ENCODE assay signal across 1 cellular context in genomic region chr11:10750838-10751580, GRCh38.
TF ChIP-seq lines count a peak whose summit lies in the region.

Gene CTR9, plus strand, starts transcription at chr11:10751246. Its CDS starts 167 bp downstream, at chr11:10751413.

TF ChIP-seq in K562, 482 proteins besides CTCF, POLR2A, EP300 and RAD21 (continued from another document and continues in another):
- TF ChIP-seq ELF1 (tag; IDR thresholded peaks at IDR 0.05) = peak; percentile 78
- no peak for TF ChIP-seq ZNF586 (CRISPR knock-in tag; conservative IDR thresholded peaks at IDR 0.05)
- TF ChIP-seq DEAF1 (CRISPR knock-in tag; IDR thresholded peaks at IDR 0.05) = no peak
- no peak for TF ChIP-seq STAT6 (CRISPR knock-in tag; IDR thresholded peaks at IDR 0.05)
- TF ChIP-seq HNRNPK (IDR thresholded peaks at IDR 0.05; ENCODE audit: low read depth, low read length, poor library complexity, severe bottlenecking) = no peak
- TF ChIP-seq NFE2L1 (tag; IDR thresholded peaks at IDR 0.05; ENCODE audit: borderline replicate concordance, low read depth) = no peak
- TF ChIP-seq HIVEP1 (CRISPR knock-in tag; IDR thresholded peaks at IDR 0.05) = no peak
- peak; percentile 91 for TF ChIP-seq ZBTB5 (IDR thresholded peaks at IDR 0.05)
- peak; percentile 70; the same call in 1 of the 2 replicates for TF ChIP-seq PREB (CRISPR knock-in tag; IDR thresholded peaks at IDR 0.05)
- TF ChIP-seq MYC (IDR thresholded peaks at IDR 0.05; ENCODE audit: low read depth, low read length) = peak; percentile 85
- TF ChIP-seq MYC (CRISPR knock-in tag; IDR thresholded peaks at IDR 0.05; ENCODE audit: borderline replicate concordance, low read depth) = no peak
- no peak for TF ChIP-seq ZZZ3 (IDR thresholded peaks at IDR 0.05)
- TF ChIP-seq RHOXF2B (CRISPR knock-in tag; conservative IDR thresholded peaks at IDR 0.05) = no peak
- TF ChIP-seq HES1 (IDR thresholded peaks at IDR 0.05; ENCODE audit: low read depth) = peak; percentile 64; the same call in 1 of the 2 replicates
- no peak for TF ChIP-seq E4F1 (CRISPR knock-in tag; IDR thresholded peaks at IDR 0.05; ENCODE audit: borderline replicate concordance)
- no peak for TF ChIP-seq ZNF134 (CRISPR knock-in tag; conservative IDR thresholded peaks at IDR 0.05)
- no peak for TF ChIP-seq ZNF695 (CRISPR knock-in tag; IDR thresholded peaks at IDR 0.05)
- TF ChIP-seq KDM2B (CRISPR knock-in tag; IDR thresholded peaks at IDR 0.05) = no peak
- TF ChIP-seq JUNB (CRISPR knock-in tag; conservative IDR thresholded peaks at IDR 0.05) = no peak
- no peak for TF ChIP-seq BACH1 (tag; IDR thresholded peaks at IDR 0.05)
- TF ChIP-seq ZNF282 (CRISPR knock-in tag; IDR thresholded peaks at IDR 0.05) = no peak
- no peak for TF ChIP-seq ZNF707 (CRISPR knock-in tag; conservative IDR thresholded peaks at IDR 0.05)
- no peak for TF ChIP-seq ZNF583 (CRISPR knock-in tag; IDR thresholded peaks at IDR 0.05)
- no peak for TF ChIP-seq TEAD2 (tag; IDR thresholded peaks at IDR 0.05)
- TF ChIP-seq CEBPG (CRISPR knock-in tag; IDR thresholded peaks at IDR 0.05) = no peak
- TF ChIP-seq CEBPG (tag; conservative IDR thresholded peaks at IDR 0.05 in 1 of 2, IDR thresholded peaks at IDR 0.05 in 1 of 2) = peak; percentile 83 to 93
- TF ChIP-seq ZNF717 (CRISPR knock-in tag; IDR thresholded peaks at IDR 0.05) = no peak
- TF ChIP-seq ZNF24 (IDR thresholded peaks at IDR 0.05) = no peak; the same call in 1 of the 2 replicates
- 0 out of 2 replicates have a peak, but pooled peaks have one; percentile 44 for TF ChIP-seq ZBTB9 (CRISPR knock-in tag; IDR thresholded peaks at IDR 0.05)
- TF ChIP-seq ZNF41 (CRISPR knock-in tag; conservative IDR thresholded peaks at IDR 0.05) = no peak
- TF ChIP-seq ZNF785 (CRISPR knock-in tag; IDR thresholded peaks at IDR 0.05) = no peak
- TF ChIP-seq SAP30 (IDR thresholded peaks at IDR 0.05; ENCODE audit: borderline replicate concordance, insufficient read depth, low read depth, low read length, poor library complexity, severe bottlenecking) = peak; percentile 68
- peak; percentile 88 for TF ChIP-seq MAX (CRISPR knock-in tag; IDR thresholded peaks at IDR 0.05)
- TF ChIP-seq HINFP (tag; conservative IDR thresholded peaks at IDR 0.05; ENCODE audit: low read depth) = peak; percentile 98; the same call in 1 of the 2 replicates
- peak; percentile 90 for TF ChIP-seq POLR2H (tag; IDR thresholded peaks at IDR 0.05; ENCODE audit: low read depth)
- TF ChIP-seq ZNF589 (CRISPR knock-in tag; IDR thresholded peaks at IDR 0.05; ENCODE audit: low read depth) = 0 out of 2 replicates have a peak, but pooled peaks have one; percentile 50
- no peak for TF ChIP-seq USF2 (CRISPR knock-in tag; IDR thresholded peaks at IDR 0.05)
- TF ChIP-seq SMARCC2 (IDR thresholded peaks at IDR 0.05; ENCODE audit: low read depth) = 0 out of 2 replicates have a peak, but pooled peaks have one; percentile 46
- TF ChIP-seq LARP7 (IDR thresholded peaks at IDR 0.05) = no peak
- TF ChIP-seq GATA2 (CRISPR knock-in tag; IDR thresholded peaks at IDR 0.05) = no peak
- TF ChIP-seq CREB5 (CRISPR knock-in tag; IDR thresholded peaks at IDR 0.05) = no peak
- no peak for TF ChIP-seq EHMT2 (IDR thresholded peaks at IDR 0.05)
- peak; percentile 72; the same call in 1 of the 2 replicates for TF ChIP-seq E2F1 (CRISPR knock-in tag; IDR thresholded peaks at IDR 0.05)
- TF ChIP-seq ADNP (tag; IDR thresholded peaks at IDR 0.05) = no peak
- peak; percentile 94 for TF ChIP-seq KDM5B (IDR thresholded peaks at IDR 0.05; ENCODE audit: insufficient replicate concordance, low read depth, low read length)
- no peak for TF ChIP-seq PRPF4 (IDR thresholded peaks at IDR 0.05; ENCODE audit: insufficient read depth, low read depth, low read length, poor library complexity, severe bottlenecking)
- no peak for TF ChIP-seq U2AF2 (optimal IDR thresholded peaks at IDR 0.05; ENCODE audit: low read depth, low read length)
- TF ChIP-seq SIX5 (IDR thresholded peaks at IDR 0.05; ENCODE audit: borderline replicate concordance in 1 of 2, insufficient read depth in 1 of 2, low read depth in 1 of 2, low read length in 2 of 2) = peak in 1 of 2 experiments; percentile 35; a peak in 1 of 4 replicates
- TF ChIP-seq FOXJ3 (CRISPR knock-in tag; IDR thresholded peaks at IDR 0.05) = no peak
- 0 out of 2 replicates have a peak, but pooled peaks have one; percentile 46 for TF ChIP-seq HLTF (IDR thresholded peaks at IDR 0.05)
